Comparison of ENCODE assay signal across 19 cellular contexts in genomic region chr17:47906443-47906842, GRCh38. TPM values are rescaled to one million over a fixed set of nuclear protein-coding genes. Genes with fewer than 3 reads are reported as not detected.
DNase-seq lines count a peak whose midpoint lies in the region; FAIRE-seq and TF ChIP-seq lines count a peak whose summit lies in the region.
"Had no signal": no experiment of that assay in that cellular context is flagged by ENCODE, and none has a peak within 500 bp of the region (broad histone marks: within the 10 kb centered on the region; RNA-seq: fewer than 3 reads in every experiment).

No MANE protein-coding gene starts in this region.

- no peak for FAIRE-seq in kidney (lab: Jason Lieb, UNC)
- FAIRE-seq: K562, small intestine had no signal

- POLR2A ChIA-PET in RWPE1 (lab: Yijun Ruan, JAX; ENCODE audit: low non-redundant PET), result no interaction called here

- 91% methylated on average over 3 of the region's 3 CpGs for WGBS in hepatocyte (ENCODE audit: low lambda C conversion rate, missing lambda C conversion rate)

- H3K4me2 ChIP-seq in BLaER1 (peak overlapping the region; percentile 81; the same call in 1 of the 2 replicates), hepatocyte (no peak overlapping the region)

- H3K27ac ChIP-seq in BLaER1 (0 out of 2 replicates have a peak overlapping the region, but pooled peaks have one; percentile 7), RWPE1 (peak overlapping the region; percentile 93), kidney (ENCODE audit: low read depth in 2 of 2, low read length in 2 of 2) (peak overlapping the region; percentile 72 to 87), skeletal muscle tissue (ENCODE audit: low read depth, low read length) (peak overlapping the region; percentile 96), hepatocyte (no peak overlapping the region)

- H3K79me2 ChIP-seq in hepatocyte, result peaks cover 36% of the 10 kb centered on the region

- H3K9ac ChIP-seq in BLaER1, result no peak overlapping the region
- H3K9ac ChIP-seq in kidney (ENCODE audit: low read length in 2 of 2), result peak overlapping the region in 1 of 2 donors; percentile 22
- H3K9ac ChIP-seq in skeletal muscle tissue (ENCODE audit: low read depth in 1 of 3, low read length in 3 of 3), result peak overlapping the region; percentile 24 to 79 (median 75)

- no peaks in the 10 kb centered on the region for H3K9me2 ChIP-seq in hepatocyte (replicated peaks; ENCODE audit: insufficient read depth)

- H3K9me3 ChIP-seq in BLaER1 (no peaks in the 10 kb centered on the region), kidney (ENCODE audit: control insufficient read depth in 1 of 2, low read length in 2 of 2) (no peaks in the 10 kb centered on the region), skeletal muscle tissue (ENCODE audit: control insufficient read depth in 3 of 3, low read length in 3 of 3) (no peaks in the 10 kb centered on the region), hepatocyte (ENCODE audit: low read depth) (no peaks in the 10 kb centered on the region)

- no peak overlapping the region for H3K4me3 ChIP-seq in BLaER1
- H3K4me3 ChIP-seq in kidney (ENCODE audit: low read length in 2 of 2), result no peak overlapping the region
- H3K4me3 ChIP-seq in skeletal muscle tissue (ENCODE audit: low read length in 3 of 3), result peak overlapping the region in 2 of 3 donors; percentile 65 to 74
- no peak overlapping the region for H3K4me3 ChIP-seq in hepatocyte
- H3K4me3 ChIP-seq: K562 had no signal

- DNase-seq in RWPE1 (ENCODE audit: low spot score) (no peak), kidney (no peak), NCI-H446 (lab: John Stamatoyannopoulos, UW) (no peak), hepatocyte (ENCODE audit: low spot score) (no peak), KG1 (lab: John Stamatoyannopoulos, UW) (no peak)
- DNase-seq in stimulated activated CD4-positive, alpha-beta T cell treated with anti-CD3 and anti-CD28 coated beads, Interleukin-4, amount 100 ng/mL, for 4 hours, result no peak
- DNase-seq: activated CD4-positive, alpha-beta T cell treated with anti-CD3 and anti-CD28 coated beads, Interleukin-2, amount 50 U/mL, for 4 hours; activated naive CD8-positive, alpha-beta T cell treated with anti-CD3 and anti-CD28 coated beads, Interleukin-2, amount 50 U/mL, for 24 hours; glutamatergic neuron; midbrain; NCI-H1092; NCI-H2107; NCI-H82; occipital lobe; small intestine had no signal

- H2AFZ ChIP-seq in hepatocyte, result no peak overlapping the region

- H3K4me1 ChIP-seq in BLaER1 (peaks cover 40% of the 10 kb centered on the region), kidney (ENCODE audit: control insufficient read depth in 1 of 2, insufficient read depth in 1 of 2, low read depth in 1 of 2, low read length in 2 of 2) (peaks cover 20 to 30% of the 10 kb centered on the region in 2 donors), skeletal muscle tissue (ENCODE audit: control insufficient read depth in 3 of 3, insufficient read depth in 3 of 3, low read length in 3 of 3) (peaks cover 65 to 74% (median 69%) of the 10 kb centered on the region in 3 donors), hepatocyte (ENCODE audit: insufficient read depth) (no peaks in the 10 kb centered on the region)

- TF ChIP-seq CTCF in RWPE1 (conservative IDR thresholded peaks at IDR 0.05; ENCODE audit: low read depth) (no peak), kidney (IDR thresholded peaks at IDR 0.05; ENCODE audit: borderline replicate concordance, extremely low read depth, insufficient read depth) (no peak), hepatocyte (IDR thresholded peaks at IDR 0.05; ENCODE audit: poor library complexity) (no peak)

- CTCF ChIA-PET in RWPE1 (lab: Yijun Ruan, JAX), result interaction anchor here (0.6 kb wide), 1 partner anchor 68 kb away, joined by 3 read pairs; no protein-coding TSS in a partner anchor

- peaks cover 34% of the 10 kb centered on the region; the same call in 1 of the 2 replicates for H4K20me1 ChIP-seq in BLaER1
- no peaks in the 10 kb centered on the region for H4K20me1 ChIP-seq in hepatocyte (ENCODE audit: insufficient read depth, poor library complexity, severe bottlenecking)

- no peaks in the 10 kb centered on the region for H3K27me3 ChIP-seq in BLaER1
- no peaks in the 10 kb centered on the region for H3K27me3 ChIP-seq in skeletal muscle tissue (ENCODE audit: control insufficient read depth in 3 of 3, insufficient read depth in 3 of 3, low read length in 3 of 3)
- H3K27me3 ChIP-seq in hepatocyte, result no peaks in the 10 kb centered on the region

- intact Hi-C loops in kidney (cut with DNase I), result no loop called here

- H3K36me3 ChIP-seq in BLaER1 (peaks cover 81% of the 10 kb centered on the region), kidney (ENCODE audit: control insufficient read depth in 1 of 2, insufficient read depth in 2 of 2, low read length in 2 of 2) (no peaks in the 10 kb centered on the region), skeletal muscle tissue (ENCODE audit: control insufficient read depth in 3 of 3, insufficient read depth in 3 of 3, low read length in 3 of 3) (no peaks in the 10 kb centered on the region), hepatocyte (replicated peaks; ENCODE audit: insufficient read depth, low read depth) (no peaks in the 10 kb centered on the region)

RNA-seq across cellular contexts. Expression of gene SP2, which starts 10.4 kb away (rescaled TPM):
- total RNA-seq in kidney (23.6 TPM), skeletal muscle tissue (0.52 TPM), hepatocyte (1.5 and 3.3 TPM in 2 replicates)
- polyA plus RNA-seq in kidney (ENCODE audit: insufficient read depth, low read depth, low replicate concordance) (9.0 TPM), hepatocyte (6.7 and 10.6 TPM in 2 replicates)

RNA-seq across cellular contexts. Expression of gene PNPO, which starts 34.9 kb away (rescaled TPM):
- total RNA-seq in kidney, result 45.1 TPM
- 55.8 TPM for polyA plus RNA-seq in kidney (ENCODE audit: insufficient read depth, low read depth, low replicate concordance)
- 12.0 TPM for total RNA-seq in skeletal muscle tissue
- 17.0 and 18.6 TPM in 2 replicates for total RNA-seq in hepatocyte
- 10.4 and 12.2 TPM in 2 replicates for polyA plus RNA-seq in hepatocyte

RNA-seq across cellular contexts. Expression of gene PRR15L, which starts 51.2 kb away (rescaled TPM):
- total RNA-seq in kidney (105 TPM), skeletal muscle tissue (not detected), hepatocyte (64.9 and 66.4 TPM in 2 replicates)
- polyA plus RNA-seq in kidney (ENCODE audit: insufficient read depth, low read depth, low replicate concordance) (64.5 TPM), hepatocyte (48.0 and 56.5 TPM in 2 replicates)
- total RNA-seq: cerebellum, K562, occipital lobe had no signal

RNA-seq across cellular contexts. Expression of gene SP6, which starts 55.5 kb away (rescaled TPM):
- 2.0 TPM for total RNA-seq in kidney
- 0.86 TPM for polyA plus RNA-seq in kidney (ENCODE audit: insufficient read depth, low read depth, low replicate concordance)
- total RNA-seq in skeletal muscle tissue, result under 0.01 TPM
- 0.80 and 1.3 TPM in 2 replicates for total RNA-seq in hepatocyte
- 1.3 and 1.7 TPM in 2 replicates for polyA plus RNA-seq in hepatocyte

Comparison
In these comparisons a context has a peak if more than half of its experiments do, and no peak if none do; other contexts are left out.
1. H3K4me3 ChIP-seq: peak in skeletal muscle tissue (2 of 3); none in BLaER1 (single experiment), kidney (0 of 2) and hepatocyte (single experiment).
2. RNA of gene PRR15L, which starts 51.2 kb away (total RNA-seq): 105 TPM in kidney (single experiment) and 64.9 to 66.4 TPM in hepatocyte; not detected in skeletal muscle tissue (single experiment); every median in the first group is over 10 times any median in the second.